8 cellular contexts compared by ENCODE assay signal in the genomic region with DNA sequence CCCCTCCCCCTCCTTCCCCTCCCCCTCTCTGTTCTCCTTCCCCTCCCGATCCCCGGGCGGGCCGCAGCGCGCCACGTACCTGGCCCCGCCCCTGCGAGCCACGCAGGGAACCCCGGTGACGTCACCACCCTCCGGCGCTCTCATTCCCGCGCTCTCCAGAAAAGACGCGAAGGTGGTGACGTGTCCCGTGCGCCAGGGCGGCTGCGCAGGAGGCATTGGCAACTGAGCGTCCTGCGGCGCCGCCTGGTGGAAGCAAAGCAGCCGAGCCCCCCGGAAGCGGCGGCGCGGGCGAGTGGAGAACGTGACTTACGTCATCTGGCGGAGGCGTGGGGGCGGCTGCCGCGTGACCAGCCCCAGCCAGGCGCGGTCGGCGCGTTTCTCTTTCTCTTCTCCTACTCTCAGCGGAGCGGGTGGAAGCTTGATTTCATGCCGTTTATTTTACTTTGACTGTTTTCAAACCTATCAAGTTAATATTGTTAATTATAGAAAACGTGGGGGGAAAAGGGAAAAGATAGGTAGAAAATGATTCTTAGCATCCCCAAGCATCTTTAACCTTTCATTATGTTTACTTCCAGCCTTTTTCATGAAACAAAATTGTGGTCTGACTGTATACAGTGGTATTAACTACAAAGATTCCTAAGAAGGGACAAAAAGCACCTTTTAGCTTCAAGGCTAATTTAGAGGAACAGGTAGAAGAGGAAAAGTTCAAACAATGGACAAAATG. TPM values are rescaled to one million over a fixed set of nuclear protein-coding genes. Genes with fewer than 3 reads are reported as not detected.
DNase-seq lines count a peak whose midpoint lies in the region; ATAC-seq and TF ChIP-seq lines count a peak whose summit lies in the region.

No MANE protein-coding gene starts in this region.

- TF ChIP-seq CTCF in BE2C (IDR thresholded peaks at IDR 0.05; ENCODE audit: low read depth, low read length), result peak; percentile 62
- TF ChIP-seq CTCF in kidney epithelial cell (IDR thresholded peaks at IDR 0.05; ENCODE audit: insufficient read depth, low read length, poor library complexity, severe bottlenecking), result peak; percentile 89

- no peaks in the 10 kb centered on the region for H3K9me3 ChIP-seq in BE2C

- H3K4me3 ChIP-seq in BE2C (ENCODE audit: low read depth, low read length), result peak overlapping the region; percentile 51
- peak overlapping the region; percentile 55 for H3K4me3 ChIP-seq in kidney epithelial cell (ENCODE audit: low read depth, low read length)

- peak; percentile 71 for TF ChIP-seq POLR2A in GM19099 (IDR thresholded peaks at IDR 0.05; ENCODE audit: extremely low read depth, insufficient read length, low read depth)

- peaks cover 8% of the 10 kb centered on the region for H3K4me1 ChIP-seq in BE2C

- ATAC-seq in HG03378 (IDR thresholded peaks at IDR 0.05; ENCODE audit: unreplicated experiment), result peak; percentile 59
- ATAC-seq in activated CD4-positive, CD25-positive, alpha-beta regulatory T cell treated with anti-CD3 and anti-CD28 coated beads, Interleukin-2, amount 50 U/mL, for 24 hours, result peak; percentile 75 to 81

- H3K27me3 ChIP-seq in BE2C, result no peaks in the 10 kb centered on the region
- no peaks in the 10 kb centered on the region for H3K27me3 ChIP-seq in kidney epithelial cell (ENCODE audit: control insufficient read depth, insufficient read depth, low read length)

- H3K36me3 ChIP-seq in BE2C (no peaks in the 10 kb centered on the region), kidney epithelial cell (ENCODE audit: control insufficient read depth, insufficient read depth, low read length) (no peaks in the 10 kb centered on the region)

- DNase-seq in BE2C (peak; percentile 96), NCI-H446 (lab: John Stamatoyannopoulos, UW) (peak; percentile 98 to 100), cerebellar nuclear complex (lab: John Stamatoyannopoulos, UW) (peak; percentile 53 to 69), kidney epithelial cell (ENCODE audit: low read depth) (peak; percentile 85)
- DNase-seq in stimulated activated CD4-positive, alpha-beta T cell treated with anti-CD3 and anti-CD28 coated beads, Interleukin-15, amount 100 ng/mL, for 24 hours, result peak; percentile 100

RNA-seq across cellular contexts. Expression of a gene that starts 48.1 kb away (rescaled TPM):
- 11.4 TPM for polyA plus RNA-seq in BE2C (2012; ENCODE audit: insufficient read depth, insufficient read length, low read depth)
- total RNA-seq in kidney epithelial cell, result 9.1 and 15.4 TPM in 2 replicates

RNA-seq across cellular contexts. Expression of a gene that starts 55.5 kb away (rescaled TPM):
- polyA plus RNA-seq in BE2C (2012; ENCODE audit: insufficient read depth, insufficient read length, low read depth), result 374 TPM
- 144 and 150 TPM in 2 replicates for total RNA-seq in kidney epithelial cell

Comparison
In these comparisons a context has a peak if more than half of its experiments do, and no peak if none do; other contexts are left out.
1. Peak in every context shown above with its lines: DNase-seq, ATAC-seq and H3K4me3 ChIP-seq.